In genomic region chr19:56315076-56315828, GRCh38 we compare ENCODE assay signal across 8 cellular contexts. TPM values are rescaled to one million over a fixed set of nuclear protein-coding genes. Genes with fewer than 3 reads are reported as not detected.
DNase-seq lines count a peak whose midpoint lies in the region; ATAC-seq and TF ChIP-seq lines count a peak whose summit lies in the region.

No MANE protein-coding gene starts in this region.

- H3K27me3 Mint-ChIP-seq in T-helper 1 cell treated with Interleukin-12 subunit alpha and Interleukin-12 subunit beta and Interleukin-4 antibody, amounts not matched to agents 30 μg/mL and 1 μg/mL, for 36 hours (ENCODE audit: low read depth) = no peaks in the 10 kb centered on the region

- peaks cover 13% of the 10 kb centered on the region for H3K4me1 Mint-ChIP-seq in T-helper 1 cell treated with Interleukin-12 subunit alpha and Interleukin-12 subunit beta and Interleukin-4 antibody, amounts not matched to agents 30 μg/mL and 1 μg/mL, for 36 hours (ENCODE audit: low read depth)

- no peak for TF ChIP-seq CTCF in left ventricle myocardium inferior (IDR thresholded peaks at IDR 0.05; ENCODE audit: borderline replicate concordance)
- no peak for TF ChIP-seq CTCF in upper lobe of right lung (IDR thresholded peaks at IDR 0.05)

- intact Hi-C loops in left ventricle myocardium inferior (cut with micrococcal nuclease) = no loop called here
- intact Hi-C loops in posterior vena cava (cut with DNase I) = no loop called here
- intact Hi-C loops in upper lobe of right lung (cut with DNase I) = no loop called here

- H3K27ac ChIP-seq in left ventricle myocardium inferior (replicated peaks) = peak overlapping the region; percentile 99
- H3K27ac ChIP-seq in upper lobe of right lung = peak overlapping the region; percentile 95

- peaks cover 13% of the 10 kb centered on the region for H3K36me3 ChIP-seq in left ventricle myocardium inferior
- no peaks in the 10 kb centered on the region for H3K36me3 ChIP-seq in upper lobe of right lung

- H3K4me3 Mint-ChIP-seq in T-helper 1 cell treated with Interleukin-12 subunit alpha and Interleukin-12 subunit beta and Interleukin-4 antibody, amounts not matched to agents 30 μg/mL and 1 μg/mL, for 36 hours = peak overlapping the region; percentile 96

- peak overlapping the region; percentile 99 for H3K27ac Mint-ChIP-seq in T-helper 1 cell treated with Interleukin-12 subunit alpha and Interleukin-12 subunit beta and Interleukin-4 antibody, amounts not matched to agents 30 μg/mL and 1 μg/mL, for 36 hours

- H3K36me3 Mint-ChIP-seq in T-helper 1 cell treated with Interleukin-12 subunit alpha and Interleukin-12 subunit beta and Interleukin-4 antibody, amounts not matched to agents 30 μg/mL and 1 μg/mL, for 36 hours (ENCODE audit: low read depth) = peaks cover 7% of the 10 kb centered on the region

- ATAC-seq in HG02885 (IDR thresholded peaks at IDR 0.05; ENCODE audit: poor library complexity, unreplicated experiment) (peak; percentile 79), upper lobe of right lung (peak; percentile 94)

- H3K9me3 Mint-ChIP-seq in T-helper 1 cell treated with Interleukin-12 subunit alpha and Interleukin-12 subunit beta and Interleukin-4 antibody, amounts not matched to agents 30 μg/mL and 1 μg/mL, for 36 hours = no peaks in the 10 kb centered on the region

- peaks cover 37% of the 10 kb centered on the region for H3K4me1 ChIP-seq in left ventricle myocardium inferior
- peaks cover 12% of the 10 kb centered on the region for H3K4me1 ChIP-seq in upper lobe of right lung

- peak; percentile 46 for TF ChIP-seq POLR2A in GM15510 (IDR thresholded peaks at IDR 0.05; ENCODE audit: borderline replicate concordance, extremely low read depth, insufficient read length)

- H3K27me3 ChIP-seq in left ventricle myocardium inferior (ENCODE audit: low read depth) = no peaks in the 10 kb centered on the region
- H3K27me3 ChIP-seq in upper lobe of right lung = no peaks in the 10 kb centered on the region

- H3K4me3 ChIP-seq in left ventricle myocardium inferior (peak overlapping the region; percentile 75), upper lobe of right lung (peak overlapping the region; percentile 80)

- no peaks in the 10 kb centered on the region for H3K9me3 ChIP-seq in left ventricle myocardium inferior (replicated peaks)
- no peaks in the 10 kb centered on the region for H3K9me3 ChIP-seq in upper lobe of right lung

- peak; percentile 97 for DNase-seq in NCI-H1694 (lab: John Stamatoyannopoulos, UW)
- peak; percentile 76 to 99 (median 95) for DNase-seq in amygdala (lab: John Stamatoyannopoulos, UW)
- DNase-seq in left ventricle myocardium inferior = peak; percentile 93
- peak; percentile 97 for DNase-seq in posterior vena cava (ENCODE audit: low spot score)
- DNase-seq in upper lobe of right lung = peak; percentile 93

RNA-seq across cellular contexts. Expression of gene ZSCAN5A, which starts 0.6 kb away (rescaled TPM):
- total RNA-seq in left ventricle myocardium inferior (16.7 TPM), posterior vena cava (1 to 10 TPM; 8.5 to 10.0 TPM), upper lobe of right lung (14.8 TPM)

RNA-seq across cellular contexts. Expression of gene EDDM13, which starts 42.7 kb away (rescaled TPM):
- 0.55 TPM for total RNA-seq in left ventricle myocardium inferior
- not detected for total RNA-seq in posterior vena cava
- 1.1 TPM for total RNA-seq in upper lobe of right lung

Comparison
In these comparisons a context has a peak if more than half of its experiments do, and no peak if none do; other contexts are left out.
1. Peak in every context shown above with its lines: DNase-seq, ATAC-seq, H3K4me3 ChIP-seq and H3K27ac ChIP-seq.